8 cellular contexts compared by ENCODE assay signal in genomic region chr2:74835831-74836674, GRCh38. TPM values are rescaled to one million over a fixed set of nuclear protein-coding genes. Genes with fewer than 3 reads are reported as not detected.
DNase-seq lines count a peak whose midpoint lies in the region; ATAC-seq and TF ChIP-seq lines count a peak whose summit lies in the region.

No MANE protein-coding gene starts in this region.

- H3K4me3 ChIP-seq in ACC112 (ENCODE audit: low read depth, low read length) (peak overlapping the region; percentile 94), left lung (peak overlapping the region; percentile 84 to 89), thyroid gland (replicated peaks in 1 of 3) (peak overlapping the region in 2 of 3 donors; percentile 53 to 60)

- H3K9me3 ChIP-seq in left lung (no peaks in the 10 kb centered on the region), thyroid gland (no peaks in the 10 kb centered on the region)

- no peak for TF ChIP-seq POLR2A in thyroid gland (IDR thresholded peaks at IDR 0.05)

- intact Hi-C loops in left lung (cut with DNase I) = no loop called here
- intact Hi-C loops in thyroid gland (cut with DNase I) = no loop called here

- H3K4me1 ChIP-seq in ACC112 (ENCODE audit: control insufficient read depth, insufficient read depth, low read length, unreplicated experiment) (peaks cover 34% of the 10 kb centered on the region), left lung (peaks cover 0 to 65% of the 10 kb centered on the region in 2 donors), thyroid gland (peaks cover 7 to 18% of the 10 kb centered on the region in 2 donors)

- H3K79me2 ChIP-seq in ACC112 (ENCODE audit: control insufficient read depth, insufficient read depth, low read length, unreplicated experiment) = peaks cover 60% of the 10 kb centered on the region

- WGBS in thyroid gland, 2 donors = 19 to 27% methylated on average over 15 of the region's 15 CpGs

- H3K36me3 ChIP-seq in ACC112 (ENCODE audit: insufficient read depth, low read length) = no peaks in the 10 kb centered on the region
- no peaks in the 10 kb centered on the region for H3K36me3 ChIP-seq in left lung
- no peaks in the 10 kb centered on the region for H3K36me3 ChIP-seq in thyroid gland

- DNase-seq in GF-D8 (lab: John Stamatoyannopoulos, UW) (peak; percentile 36), NOMO-1 treated with dmso at 0.1 percent for 144 hours (lab: John Stamatoyannopoulos, UW; ENCODE audit: unreplicated experiment) (peak; percentile 53), T47D (ENCODE audit: low read depth in 1 of 2, low spot score in 1 of 2) (peak; percentile 61 to 69), left lung (no peak), thyroid gland (no peak), cerebellar nuclear complex (lab: John Stamatoyannopoulos, UW) (no peak)

- H3K27me3 ChIP-seq in ACC112 (ENCODE audit: insufficient read depth, low read length) (no peaks in the 10 kb centered on the region), left lung (peaks cover 0 to 42% of the 10 kb centered on the region in 2 donors), thyroid gland (no peaks in the 10 kb centered on the region)

- in situ Hi-C loops in T47D (cut with HindIII; ENCODE audit: low pct_unique_long_range_greater_than_20kb, low sequenced_read_pairs) = no loop called here

- peak; percentile 19 for ATAC-seq in HG03442 (IDR thresholded peaks at IDR 0.05; ENCODE audit: unreplicated experiment)
- ATAC-seq in left lung = peak; percentile 26

- H3K27ac ChIP-seq in ACC112 (ENCODE audit: low read depth, low read length) = peak overlapping the region; percentile 47
- peak overlapping the region; percentile 69 to 85 for H3K27ac ChIP-seq in left lung
- H3K27ac ChIP-seq in thyroid gland = peak overlapping the region; percentile 1 to 62 (median 7)

- H2AFZ ChIP-seq in ACC112 (ENCODE audit: low read length, unreplicated experiment) = peak overlapping the region; percentile 14

- TF ChIP-seq CTCF in left lung (IDR thresholded peaks at IDR 0.05) (peak; percentile 71 to 74), thyroid gland (IDR thresholded peaks at IDR 0.05) (peak in 5 of 6 experiments; percentile 45 to 74 (median 62))

RNA-seq across cellular contexts. Expression of gene HK2, which starts 2.1 kb away (rescaled TPM):
- total RNA-seq in left lung = 10 to 100 TPM; 47.4 to 55.6 TPM
- 10 to 100 TPM in 3 of 4 donors, 1 to 10 TPM in 1; 6.7 to 47.8 (median 26.9) TPM for total RNA-seq in thyroid gland

Comparison
In these comparisons a context has a peak if more than half of its experiments do, and no peak if none do; other contexts are left out.
1. H3K27ac ChIP-seq: peak in every context shown above with its lines; median percentile 77 in left lung; 47 in ACC112; 7 in thyroid gland.
2. DNase-seq: peak in GF-D8 (single experiment), NOMO-1 treated with dmso at 0.1 percent for 144 hours (single experiment) and T47D (2 of 2); none in left lung (0 of 2), thyroid gland (0 of 2) and cerebellar nuclear complex (0 of 2).
3. Peak in every context shown above with its lines, with median percentiles within 50 percentile points of each other: H3K4me3 ChIP-seq.